Comparison of ENCODE assay signal across 8 cellular contexts in genomic region chr3:125917020-125917464, GRCh38. TPM values are rescaled to one million over a fixed set of nuclear protein-coding genes. Genes with fewer than 3 reads are reported as not detected.
A peak's percentile ranks its signal among the peaks of the same experiment; 100 is the strongest.
DNase-seq lines count a peak whose midpoint lies in the region; ATAC-seq, FAIRE-seq and TF ChIP-seq lines count a peak whose summit lies in the region.
"Not testable (repeated sequence)": the region's sequence is repeated elsewhere in the genome, so short reads cannot be mapped to it uniquely, and the experiment has no call there.

No MANE protein-coding gene starts in this region.

- dilution Hi-C loops in keratinocyte (cut with MboI; ENCODE audit: extremely low pct_ligation_motif_present, low sequenced_read_pairs), result not testable (repeated sequence)

- H3K27ac ChIP-seq in keratinocyte (ENCODE audit: control insufficient read depth, insufficient read depth, low read length) (peak overlapping the region; percentile 92), tibial nerve (peak overlapping the region; percentile 64 to 94 (median 76))
- not testable (repeated sequence) for H3K27ac ChIP-seq in trophoblast cell (ENCODE audit: low read depth, low read length)

- not testable (repeated sequence) for H3K9me1 ChIP-seq in keratinocyte (ENCODE audit: control insufficient read depth, extremely low read depth, insufficient read depth, low read length)

- H2BK12ac ChIP-seq in trophoblast cell (ENCODE audit: low read length), result not testable (repeated sequence)

- H3K4me3 ChIP-seq in MG63 (peak overlapping the region; percentile 88), keratinocyte (ENCODE audit: control insufficient read depth in 2 of 3, extremely low read depth in 1 of 3, insufficient read depth in 2 of 3, low read depth in 1 of 3, low read length in 3 of 3) (peak overlapping the region; percentile 66 to 88 (median 75)), trophoblast cell (ENCODE audit: low read depth, low read length) (peak overlapping the region; percentile 77), tibial nerve (peak overlapping the region; percentile 70 to 89 (median 82))

- TF ChIP-seq EP300 in tibial nerve (IDR thresholded peaks at IDR 0.05), result not testable (repeated sequence)

- H2BK5ac ChIP-seq in trophoblast cell (ENCODE audit: low read depth, low read length, poor library complexity), result not testable (repeated sequence)

- H4K12ac ChIP-seq in trophoblast cell (ENCODE audit: low read depth, low read length), result not testable (repeated sequence)

- not testable (repeated sequence) for H3K4me1 Mint-ChIP-seq in activated T-helper 17 cell treated with anti-CD3 and anti-CD28 coated beads, Interleukin-2, amount 50 U/mL, for 72 hours
- peaks cover 7 to 12% of the 10 kb centered on the region in 2 donors for H3K4me1 Mint-ChIP-seq in effector memory CD8-positive, alpha-beta T cell (ENCODE audit: low read depth in 2 of 2)

- H3K18ac ChIP-seq in trophoblast cell (ENCODE audit: low read length), result not testable (repeated sequence)

- not testable (repeated sequence) for FAIRE-seq in keratinocyte (lab: Jason Lieb, UNC)

- not testable (repeated sequence) for TF ChIP-seq POLR2A in tibial nerve (IDR thresholded peaks at IDR 0.05)

- not testable (repeated sequence) for H3K9me3 Mint-ChIP-seq in activated T-helper 17 cell treated with anti-CD3 and anti-CD28 coated beads, Interleukin-2, amount 50 U/mL, for 72 hours; effector memory CD8-positive, alpha-beta T cell

- no CpG with 5 or more reads among the region's 12 CpGs for WGBS in trophoblast cell (ENCODE audit: extremely low coverage, insufficient coverage, insufficient read length)
- WGBS in tibial nerve, 2 donors, result 1 to 2% methylated on average over 10 to 12 of the region's 12 CpGs

- H3K27ac Mint-ChIP-seq in activated T-helper 17 cell treated with anti-CD3 and anti-CD28 coated beads, Interleukin-2, amount 50 U/mL, for 72 hours, result not testable (repeated sequence)
- peak overlapping the region; percentile 95 for H3K27ac Mint-ChIP-seq in effector memory CD8-positive, alpha-beta T cell

- H3K79me1 ChIP-seq in trophoblast cell (ENCODE audit: low read length), result not testable (repeated sequence)

- not testable (repeated sequence) for H3K36me3 ChIP-seq in MG63; keratinocyte (ENCODE audit: control insufficient read depth in 2 of 2, extremely low read depth in 1 of 2, insufficient read depth in 2 of 2, low read length in 2 of 2); trophoblast cell (ENCODE audit: control insufficient read depth in 1 of 2, insufficient read depth in 2 of 2, low read length in 2 of 2); tibial nerve

- H3K9ac ChIP-seq in keratinocyte (ENCODE audit: control insufficient read depth, extremely low read depth, insufficient read depth, low read length), result peak overlapping the region; percentile 92
- not testable (repeated sequence) for H3K9ac ChIP-seq in trophoblast cell (ENCODE audit: low read length)

- H4K91ac ChIP-seq in trophoblast cell (ENCODE audit: low read depth, low read length), result peak overlapping the region; percentile 45

- not testable (repeated sequence) for TF ChIP-seq CTCF in keratinocyte (optimal IDR thresholded peaks at IDR 0.05 in 1 of 3, IDR thresholded peaks at IDR 0.05 in 1 of 3, conservative IDR thresholded peaks at IDR 0.05 in 1 of 3; ENCODE audit: extremely low read depth in 1 of 3, insufficient read depth in 2 of 3, low read length in 3 of 3); tibial nerve (IDR thresholded peaks at IDR 0.05)

- not testable (repeated sequence) for H3K4ac ChIP-seq in trophoblast cell (ENCODE audit: low read depth, low read length)

- DNase-seq in G401 (ENCODE audit: low spot score) (peak; percentile 21), MG63 (peak; percentile 84), RPMI8226 (peak; percentile 37)
- peak in 1 of 3 experiments; percentile 23 for DNase-seq in effector memory CD8-positive, alpha-beta T cell
- not testable (repeated sequence) for DNase-seq in keratinocyte (ENCODE audit: low read depth, low spot score); trophoblast cell; tibial nerve (ENCODE audit: low spot score in 2 of 2)

- peak overlapping the region; percentile 87 for H3K4me3 Mint-ChIP-seq in activated T-helper 17 cell treated with anti-CD3 and anti-CD28 coated beads, Interleukin-2, amount 50 U/mL, for 72 hours
- peak overlapping the region; percentile 86 to 88 for H3K4me3 Mint-ChIP-seq in effector memory CD8-positive, alpha-beta T cell

- not testable (repeated sequence) for H2BK120ac ChIP-seq in trophoblast cell (ENCODE audit: insufficient read depth, low read length, poor library complexity)

- not testable (repeated sequence) for H3K23ac ChIP-seq in trophoblast cell (ENCODE audit: low read length)

- ATAC-seq in activated T-helper 17 cell treated with anti-CD3 and anti-CD28 coated beads, Interleukin-2, amount 50 U/mL, for 72 hours (replicated peaks); effector memory CD8-positive, alpha-beta T cell (replicated peaks): not testable (repeated sequence)

- in situ Hi-C loops in G401 (cut with HindIII; ENCODE audit: low sequenced_read_pairs), result not testable (repeated sequence)

- H3K9me3 ChIP-seq in MG63; keratinocyte (ENCODE audit: control insufficient read depth, low read depth, low read length); trophoblast cell (ENCODE audit: insufficient read depth, low read depth, low read length); tibial nerve: not testable (repeated sequence)

- H3K4me2 ChIP-seq in keratinocyte (ENCODE audit: control insufficient read depth, extremely low read depth, insufficient read depth, low read depth, low read length), result peak overlapping the region; percentile 82
- peak overlapping the region; percentile 78 for H3K4me2 ChIP-seq in trophoblast cell (ENCODE audit: low read length)

- H2AFZ ChIP-seq in keratinocyte (ENCODE audit: control insufficient read depth, low read length), result peak overlapping the region; percentile 56
- peak overlapping the region; percentile 94 for H2AFZ ChIP-seq in trophoblast cell (ENCODE audit: insufficient read depth, low read length, poor library complexity)

- H3K36me3 Mint-ChIP-seq in activated T-helper 17 cell treated with anti-CD3 and anti-CD28 coated beads, Interleukin-2, amount 50 U/mL, for 72 hours (ENCODE audit: low read depth); effector memory CD8-positive, alpha-beta T cell (ENCODE audit: insufficient read depth): not testable (repeated sequence)

- not testable (repeated sequence) for H2AK5ac ChIP-seq in trophoblast cell (ENCODE audit: low read length)

- not testable (repeated sequence) for H3K4me1 ChIP-seq in keratinocyte (ENCODE audit: control insufficient read depth, extremely low read depth, insufficient read depth, low read length); trophoblast cell (ENCODE audit: control insufficient read depth in 1 of 2, insufficient read depth in 2 of 2, low read length in 2 of 2)
- peaks cover 0 to 17% (median 5%) of the 10 kb centered on the region in 4 donors for H3K4me1 ChIP-seq in tibial nerve

- peak overlapping the region; percentile 66 for H3K14ac ChIP-seq in trophoblast cell (ENCODE audit: low read length)

- H3K79me2 ChIP-seq in keratinocyte (ENCODE audit: control insufficient read depth, insufficient read depth, low read length); trophoblast cell (ENCODE audit: control insufficient read depth, insufficient read depth, low read length, poor library complexity): not testable (repeated sequence)

- not testable (repeated sequence) for H3K27me3 Mint-ChIP-seq in activated T-helper 17 cell treated with anti-CD3 and anti-CD28 coated beads, Interleukin-2, amount 50 U/mL, for 72 hours; effector memory CD8-positive, alpha-beta T cell

- H4K20me1 ChIP-seq in keratinocyte (ENCODE audit: control insufficient read depth, extremely low read depth, insufficient read depth, low read length), result not testable (repeated sequence)

- H4K8ac ChIP-seq in trophoblast cell (ENCODE audit: low read depth, low read length), result peak overlapping the region; percentile 88

- H3K27me3 ChIP-seq in MG63; keratinocyte (ENCODE audit: control insufficient read depth, extremely low read depth, insufficient read depth, low read length); trophoblast cell (ENCODE audit: insufficient read depth, low read length); tibial nerve: not testable (repeated sequence)

RNA-seq across cellular contexts. Expression of gene ROPN1B, which starts 51.9 kb away (rescaled TPM):
- not detected in 2 replicates for total RNA-seq in G401 (2014; rRNA removed; shearing (Covaris generic))
- not detected in 2 replicates for total RNA-seq in MG63 (2014; rRNA removed; shearing (Covaris generic); ENCODE audit: low replicate concordance)
- total RNA-seq in activated T-helper 17 cell treated with anti-CD3 and anti-CD28 coated beads, Interleukin-2, amount 50 U/mL, for 72 hours, result not detected
- 0.12 to 0.14 TPM in 2 of 3 replicates, not detected in the other for polyA plus RNA-seq in keratinocyte
- not detected for polyA plus RNA-seq in keratinocyte (2011; ENCODE audit: low read depth)
- 0.21 TPM in 1 of 2 replicates, not detected in the other for polyA plus RNA-seq in keratinocyte (2011; cell fraction: cytosol; rRNA removed)
- polyA plus RNA-seq in keratinocyte (2011; cell fraction: nucleus; rRNA removed), result not detected in 2 replicates
- not detected in 2 replicates for polyA plus RNA-seq in keratinocyte (2012; ENCODE audit: low replicate concordance)
- polyA minus RNA-seq in keratinocyte, result not detected in 3 replicates
- polyA minus RNA-seq in keratinocyte (2011; cell fraction: cytosol; rRNA and poly(A)+ RNA removed), result not detected
- not detected in 2 replicates for polyA minus RNA-seq in keratinocyte (2011; cell fraction: nucleus; rRNA and poly(A)+ RNA removed)
- polyA plus RNA-seq in trophoblast cell (2013), result not detected in 2 replicates
- 1 to 10 TPM in 2 of 4 donors, under 1 TPM in 1, not detected in 1; 0.60 to 8.8 (median 6.9) TPM for total RNA-seq in tibial nerve
